25 cellular contexts compared by ENCODE assay signal in the genomic region with DNA sequence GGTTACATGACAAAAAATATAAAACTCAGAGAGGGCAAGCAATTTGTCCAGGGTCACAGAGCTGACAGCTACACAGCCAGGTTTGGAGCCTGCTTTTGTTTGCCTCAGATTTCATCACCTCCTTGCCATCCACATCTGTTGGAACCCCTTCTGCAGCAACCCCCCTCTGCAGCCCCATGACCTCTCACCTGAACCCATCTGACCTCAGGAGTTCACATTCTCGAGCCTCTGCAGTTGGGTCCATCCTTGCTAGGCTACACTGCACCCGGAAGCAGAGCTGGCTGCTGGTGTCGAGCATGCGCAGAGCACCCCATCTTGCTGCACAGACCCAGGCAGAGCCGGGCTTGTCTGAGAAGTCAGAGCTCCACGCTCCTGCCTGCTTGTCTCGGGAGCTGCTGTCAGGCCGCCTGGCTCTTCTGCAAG. TPM values are rescaled to one million over a fixed set of nuclear protein-coding genes. Genes with fewer than 3 reads are reported as not detected.
"Had no signal": no experiment of that assay in that cellular context is flagged by ENCODE, and none has a peak within 500 bp of the region (broad histone marks: within the 10 kb centered on the region; RNA-seq: fewer than 3 reads in every experiment).

No MANE protein-coding gene starts in this region.

- H3K27ac ChIP-seq: brain microvascular endothelial cell, Peyer's patch had no signal

- H3K4me3 ChIP-seq: MG63, Peyer's patch had no signal

- H3K36me3 ChIP-seq: brain microvascular endothelial cell, MG63, Peyer's patch had no signal

- H3K9me3 ChIP-seq: MG63, Peyer's patch had no signal

- H3K27me3 ChIP-seq: Peyer's patch had no signal

- ATAC-seq: activated T-cell treated with anti-CD3 and anti-CD28 coated beads, Interleukin-2, amount 50 U/mL, for 72 hours; activated T-helper 17 cell treated with anti-CD3 and anti-CD28 coated beads, Interleukin-2, amount 50 U/mL, for 72 hours had no signal

- DNase-seq: activated CD4-positive, alpha-beta T cell treated with anti-CD3 and anti-CD28 coated beads, Interleukin-2, amount 10 ng/mL, durations not matched to agents 24 days and 14 days; activated CD4-positive, alpha-beta T cell treated with anti-CD3 and anti-CD28 coated beads, Interleukin-2, amount 50 U/mL, for 4 hours; activated CD8-positive, alpha-beta T cell treated with anti-CD3 and anti-CD28 coated beads for 36 hours; activated effector memory CD4-positive, alpha-beta T cell treated with anti-CD3 and anti-CD28 coated beads, Interleukin-2, amount 50 U/mL, for 16 hours; activated naive CD4-positive, alpha-beta T cell; activated naive CD4-positive, alpha-beta T cell treated with anti-CD3 and anti-CD28 coated beads, Interleukin-2, amount 50 U/mL, for 16 hours; activated naive CD8-positive, alpha-beta T cell treated with anti-CD3 and anti-CD28 coated beads for 36 hours; activated T-cell treated with anti-CD3 and anti-CD28 coated beads, Interleukin-2, amount 50 U/mL, for 1 hour; activated T-cell treated with anti-CD3 and anti-CD28 coated beads, Interleukin-2, amount 50 U/mL, for 72 hours; amniotic stem cell; Kasumi-1; KG1; NCI-H1048; NCI-H1694; NCI-H1930; NCI-H2081 treated with DMSO at 0.1 percent for 48 hours; Peyer's patch; T1000 had no signal

- H3K4me1 ChIP-seq: Peyer's patch had no signal

RNA-seq across cellular contexts. Expression of a gene that starts 10.0 kb away (rescaled TPM):
- total RNA-seq: activated CD4-positive, alpha-beta T cell treated with anti-CD3 and anti-CD28 coated beads, Interleukin-2, amount 10 ng/mL, durations not matched to agents 24 days and 14 days; activated CD8-positive, alpha-beta memory T cell treated with anti-CD3 and anti-CD28 coated beads for 36 hours; activated CD8-positive, alpha-beta T cell treated with anti-CD3 and anti-CD28 coated beads for 36 hours; activated naive CD8-positive, alpha-beta T cell treated with anti-CD3 and anti-CD28 coated beads for 36 hours; activated T-cell treated with anti-CD3 and anti-CD28 coated beads, Interleukin-2, amount 50 U/mL, for 72 hours; activated T-helper 17 cell treated with anti-CD3 and anti-CD28 coated beads, Interleukin-2, amount 50 U/mL, for 72 hours; PC-3; T-helper 1 cell treated with Interleukin-12 subunit alpha and Interleukin-12 subunit beta and Interleukin-4 antibody, amounts not matched to agents 30 ng/mL and 1 ng/mL, for 36 hours; T-helper 2 cell treated with Interferon-gamma antibody and Interleukin-4, amounts not matched to agents 100 ng/mL and 5 ng/mL, for 36 hours had no signal

RNA-seq across cellular contexts. Expression of a gene that starts 19.6 kb away (rescaled TPM):
- total RNA-seq: activated CD4-positive, alpha-beta T cell treated with anti-CD3 and anti-CD28 coated beads, Interleukin-2, amount 10 ng/mL, durations not matched to agents 24 days and 14 days; activated CD8-positive, alpha-beta memory T cell treated with anti-CD3 and anti-CD28 coated beads for 36 hours; activated CD8-positive, alpha-beta T cell treated with anti-CD3 and anti-CD28 coated beads for 36 hours; activated naive CD8-positive, alpha-beta T cell treated with anti-CD3 and anti-CD28 coated beads for 36 hours; activated T-cell treated with anti-CD3 and anti-CD28 coated beads, Interleukin-2, amount 50 U/mL, for 72 hours; activated T-helper 17 cell treated with anti-CD3 and anti-CD28 coated beads, Interleukin-2, amount 50 U/mL, for 72 hours; PC-3; T-helper 1 cell treated with Interleukin-12 subunit alpha and Interleukin-12 subunit beta and Interleukin-4 antibody, amounts not matched to agents 30 ng/mL and 1 ng/mL, for 36 hours; T-helper 2 cell treated with Interferon-gamma antibody and Interleukin-4, amounts not matched to agents 100 ng/mL and 5 ng/mL, for 36 hours had no signal

RNA-seq across cellular contexts. Expression of a gene that starts 26.6 kb away (rescaled TPM):
- total RNA-seq: activated CD4-positive, alpha-beta T cell treated with anti-CD3 and anti-CD28 coated beads, Interleukin-2, amount 10 ng/mL, durations not matched to agents 24 days and 14 days; activated CD8-positive, alpha-beta memory T cell treated with anti-CD3 and anti-CD28 coated beads for 36 hours; activated CD8-positive, alpha-beta T cell treated with anti-CD3 and anti-CD28 coated beads for 36 hours; activated naive CD8-positive, alpha-beta T cell treated with anti-CD3 and anti-CD28 coated beads for 36 hours; activated T-cell treated with anti-CD3 and anti-CD28 coated beads, Interleukin-2, amount 50 U/mL, for 72 hours; activated T-helper 17 cell treated with anti-CD3 and anti-CD28 coated beads, Interleukin-2, amount 50 U/mL, for 72 hours; PC-3; T-helper 1 cell treated with Interleukin-12 subunit alpha and Interleukin-12 subunit beta and Interleukin-4 antibody, amounts not matched to agents 30 ng/mL and 1 ng/mL, for 36 hours; T-helper 2 cell treated with Interferon-gamma antibody and Interleukin-4, amounts not matched to agents 100 ng/mL and 5 ng/mL, for 36 hours had no signal

RNA-seq across cellular contexts. Expression of a gene that starts 47.6 kb away (rescaled TPM):
- total RNA-seq: activated CD4-positive, alpha-beta T cell treated with anti-CD3 and anti-CD28 coated beads, Interleukin-2, amount 10 ng/mL, durations not matched to agents 24 days and 14 days; T-helper 1 cell treated with Interleukin-12 subunit alpha and Interleukin-12 subunit beta and Interleukin-4 antibody, amounts not matched to agents 30 ng/mL and 1 ng/mL, for 36 hours; T-helper 2 cell treated with Interferon-gamma antibody and Interleukin-4, amounts not matched to agents 100 ng/mL and 5 ng/mL, for 36 hours had no signal
